Comparison of ENCODE assay signal across 14 cellular contexts in genomic region chr2:25685741-25686140, GRCh38. TPM values are rescaled to one million over a fixed set of nuclear protein-coding genes. Genes with fewer than 3 reads are reported as not detected.
A peak's percentile ranks its signal among the peaks of the same experiment; 100 is the strongest.
DNase-seq lines count a peak whose midpoint lies in the region; ATAC-seq and TF ChIP-seq lines count a peak whose summit lies in the region.
"Had no signal": no experiment of that assay in that cellular context is flagged by ENCODE, and none has a peak within 500 bp of the region (broad histone marks: within the 10 kb centered on the region; RNA-seq: fewer than 3 reads in every experiment).

No MANE protein-coding gene starts in this region.

- WGBS in right lobe of liver (ENCODE audit: insufficient coverage, low coverage, low lambda C conversion rate, missing lambda C conversion rate), result 58% methylated on average over 2 of the region's 2 CpGs

- H3K4me1 Mint-ChIP-seq in Caco-2 (ENCODE audit: low read depth, unreplicated experiment), result peaks cover 9% of the 10 kb centered on the region
- H3K4me1 Mint-ChIP-seq: H9 had no signal

- peaks cover 19% of the 10 kb centered on the region for H3K4me1 ChIP-seq in Caco-2
- no peaks in the 10 kb centered on the region for H3K4me1 ChIP-seq in right lobe of liver
- H3K4me1 ChIP-seq: BLaER1 treated with 17β-estradiol and CSF1 and Interleukin-3, amounts not matched to agents 10 nM and 100 nM had no signal

- H3K27me3 Mint-ChIP-seq in Caco-2 (ENCODE audit: insufficient read depth, unreplicated experiment), result no peaks in the 10 kb centered on the region

- no peak overlapping the region for H3K4me3 ChIP-seq in Caco-2 (ENCODE audit: low read depth, low read length)
- no peak overlapping the region for H3K4me3 ChIP-seq in right lobe of liver
- H3K4me3 ChIP-seq: BLaER1 treated with 17β-estradiol and CSF1 and Interleukin-3, amounts not matched to agents 10 nM and 100 nM had no signal

- CTCF ChIA-PET in Caco-2 (lab: Charles Lee), result interaction anchor here (0.5 to 1.2 kb wide), 2 partner anchors 14 to 16 kb away, joined by 3 to 6 read pairs; no protein-coding TSS in a partner anchor

- H3K4me3 Mint-ChIP-seq in Caco-2 (ENCODE audit: unreplicated experiment), result no peak overlapping the region
- H3K4me3 Mint-ChIP-seq: CD4-positive, alpha-beta T cell; H9 had no signal

- no peak for TF ChIP-seq CTCF in Caco-2 (IDR thresholded peaks at IDR 0.05; ENCODE audit: insufficient read depth in 1 of 2, low read depth in 1 of 2, low read length in 1 of 2, severe bottlenecking in 1 of 2, unreplicated experiment in 1 of 2)
- TF ChIP-seq CTCF in right lobe of liver (IDR thresholded peaks at IDR 0.05), result no peak

- H3K27ac Mint-ChIP-seq in Caco-2 (ENCODE audit: unreplicated experiment), result peak overlapping the region; percentile 40
- H3K27ac Mint-ChIP-seq: CD4-positive, alpha-beta T cell; H9 had no signal

- POLR2A ChIA-PET in Caco-2 (lab: Charles Lee), result no interaction called here

- TF ChIP-seq POLR2A in right lobe of liver (IDR thresholded peaks at IDR 0.05), result no peak

- H3K9me3 Mint-ChIP-seq in Caco-2 (ENCODE audit: unreplicated experiment), result no peaks in the 10 kb centered on the region
- H3K9me3 Mint-ChIP-seq: CD4-positive, alpha-beta T cell; H9 had no signal

- no peak overlapping the region for H3K27ac ChIP-seq in right lobe of liver
- H3K27ac ChIP-seq: BLaER1 treated with 17β-estradiol and CSF1 and Interleukin-3, amounts not matched to agents 10 nM and 100 nM had no signal

- DNase-seq in Caco-2 (no peak), NCI-H345 (lab: John Stamatoyannopoulos, UW) (peak; percentile 68), NCI-H774 (lab: John Stamatoyannopoulos, UW) (peak; percentile 54), right lobe of liver (no peak), middle frontal gyrus (ENCODE audit: extremely low spot score, low spot score) (no peak)
- no peak for DNase-seq in stimulated activated CD4-positive, alpha-beta T cell treated with anti-CD3 and anti-CD28 coated beads, Interleukin-4, amount 100 ng/mL, for 1 hour
- DNase-seq: AML-193; CD4-positive, alpha-beta T cell; DND-41; GDM1; GOT3; H9 had no signal

- no TSS peak for BruUV-seq in Caco-2 (replicated peaks; lab: Mats Ljungman, UMichigan)

- H3K9me3 ChIP-seq in Caco-2 (no peaks in the 10 kb centered on the region), right lobe of liver (no peaks in the 10 kb centered on the region)
- H3K9me3 ChIP-seq: BLaER1 treated with 17β-estradiol and CSF1 and Interleukin-3, amounts not matched to agents 10 nM and 100 nM had no signal

- H3K36me3 ChIP-seq in Caco-2 (ENCODE audit: control insufficient read depth, insufficient read depth, low read length) (no peaks in the 10 kb centered on the region), right lobe of liver (no peaks in the 10 kb centered on the region)
- H3K36me3 ChIP-seq: BLaER1 treated with 17β-estradiol and CSF1 and Interleukin-3, amounts not matched to agents 10 nM and 100 nM had no signal

- no peaks in the 10 kb centered on the region; the same call in 1 of the 2 replicates for H3K27me3 ChIP-seq in Caco-2 (replicated peaks; ENCODE audit: control insufficient read depth, insufficient read depth, low read length)
- H3K27me3 ChIP-seq in right lobe of liver, result no peaks in the 10 kb centered on the region
- H3K27me3 ChIP-seq: BLaER1 treated with 17β-estradiol and CSF1 and Interleukin-3, amounts not matched to agents 10 nM and 100 nM had no signal

- no peaks in the 10 kb centered on the region for H3K36me3 Mint-ChIP-seq in Caco-2 (ENCODE audit: insufficient read depth, unreplicated experiment)

- intact Hi-C loops in Caco-2 (cut with micrococcal nuclease; ENCODE audit: unreplicated experiment), result no loop called here
- intact Hi-C loops in right lobe of liver (cut with DNase I), result no loop called here

- peak; percentile 36 to 75 (median 54) for ATAC-seq in right lobe of liver
- no peak for ATAC-seq in HG03460 (IDR thresholded peaks at IDR 0.05; ENCODE audit: unreplicated experiment)

RNA-seq across cellular contexts. Expression of gene DTNB, which starts 12.4 kb away (rescaled TPM):
- 47.2 and 50.4 TPM in 2 replicates for total RNA-seq in Caco-2 (2022)
- total RNA-seq in right lobe of liver, result 10 to 100 TPM in 1 of 6 experiments, 1 to 10 TPM in 5; 7.0 to 10.3 (median 8.8) TPM

Comparison
In these comparisons a context has a peak if more than half of its experiments do, and no peak if none do; other contexts are left out.
1. DNase-seq: peak in NCI-H345 (single experiment) and NCI-H774 (single experiment); none in Caco-2 (0 of 2), right lobe of liver (0 of 3), stimulated activated CD4-positive, alpha-beta T cell treated with anti-CD3 and anti-CD28 coated beads, Interleukin-4, amount 100 ng/mL, for 1 hour (single experiment) and middle frontal gyrus (single experiment).